ENCODE assay signal across 1 cellular context in the genomic region with DNA sequence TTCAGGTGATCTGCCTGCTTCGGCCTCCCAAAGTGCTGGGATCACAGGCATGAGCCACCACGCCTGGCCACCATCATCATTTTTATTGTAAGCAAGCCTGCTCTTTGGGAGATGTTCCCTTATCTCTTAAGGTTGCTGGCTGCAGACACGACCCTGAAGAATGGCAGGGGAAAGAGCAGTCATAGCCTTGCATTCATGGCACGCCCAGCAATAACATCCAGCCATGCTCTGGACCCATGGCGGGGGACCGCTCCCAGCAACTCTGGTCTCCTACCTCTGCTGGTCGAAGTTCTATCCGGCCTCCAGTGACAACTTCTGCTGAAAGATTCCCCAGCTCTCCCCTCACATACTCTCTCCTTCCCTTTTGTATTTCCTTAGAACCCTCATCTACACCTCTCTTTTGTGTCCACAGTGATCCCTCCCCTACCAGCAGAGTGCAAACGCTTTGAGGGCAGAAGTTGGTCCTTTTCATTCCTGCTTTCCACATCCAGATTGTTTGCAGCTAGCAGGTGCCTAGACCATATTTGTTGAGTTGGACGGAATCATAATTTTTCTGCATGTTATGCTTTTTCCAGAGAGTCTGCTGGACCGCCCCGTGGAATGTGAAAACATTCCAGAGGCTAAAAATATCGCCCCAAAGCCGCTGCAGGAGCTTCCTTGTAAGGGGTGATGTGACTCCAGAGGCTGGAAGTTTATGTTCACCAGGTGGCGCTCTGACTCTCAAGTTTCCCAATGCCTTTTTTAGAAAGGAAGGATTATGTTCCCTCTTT.
TF ChIP-seq lines count a peak whose summit lies in the region.

No MANE protein-coding gene starts in this region.

TF ChIP-seq in HepG2, 621 proteins besides CTCF, POLR2A, EP300 and RAD21 (continued from another document and continues in another):
- TF ChIP-seq, protein P1, sequence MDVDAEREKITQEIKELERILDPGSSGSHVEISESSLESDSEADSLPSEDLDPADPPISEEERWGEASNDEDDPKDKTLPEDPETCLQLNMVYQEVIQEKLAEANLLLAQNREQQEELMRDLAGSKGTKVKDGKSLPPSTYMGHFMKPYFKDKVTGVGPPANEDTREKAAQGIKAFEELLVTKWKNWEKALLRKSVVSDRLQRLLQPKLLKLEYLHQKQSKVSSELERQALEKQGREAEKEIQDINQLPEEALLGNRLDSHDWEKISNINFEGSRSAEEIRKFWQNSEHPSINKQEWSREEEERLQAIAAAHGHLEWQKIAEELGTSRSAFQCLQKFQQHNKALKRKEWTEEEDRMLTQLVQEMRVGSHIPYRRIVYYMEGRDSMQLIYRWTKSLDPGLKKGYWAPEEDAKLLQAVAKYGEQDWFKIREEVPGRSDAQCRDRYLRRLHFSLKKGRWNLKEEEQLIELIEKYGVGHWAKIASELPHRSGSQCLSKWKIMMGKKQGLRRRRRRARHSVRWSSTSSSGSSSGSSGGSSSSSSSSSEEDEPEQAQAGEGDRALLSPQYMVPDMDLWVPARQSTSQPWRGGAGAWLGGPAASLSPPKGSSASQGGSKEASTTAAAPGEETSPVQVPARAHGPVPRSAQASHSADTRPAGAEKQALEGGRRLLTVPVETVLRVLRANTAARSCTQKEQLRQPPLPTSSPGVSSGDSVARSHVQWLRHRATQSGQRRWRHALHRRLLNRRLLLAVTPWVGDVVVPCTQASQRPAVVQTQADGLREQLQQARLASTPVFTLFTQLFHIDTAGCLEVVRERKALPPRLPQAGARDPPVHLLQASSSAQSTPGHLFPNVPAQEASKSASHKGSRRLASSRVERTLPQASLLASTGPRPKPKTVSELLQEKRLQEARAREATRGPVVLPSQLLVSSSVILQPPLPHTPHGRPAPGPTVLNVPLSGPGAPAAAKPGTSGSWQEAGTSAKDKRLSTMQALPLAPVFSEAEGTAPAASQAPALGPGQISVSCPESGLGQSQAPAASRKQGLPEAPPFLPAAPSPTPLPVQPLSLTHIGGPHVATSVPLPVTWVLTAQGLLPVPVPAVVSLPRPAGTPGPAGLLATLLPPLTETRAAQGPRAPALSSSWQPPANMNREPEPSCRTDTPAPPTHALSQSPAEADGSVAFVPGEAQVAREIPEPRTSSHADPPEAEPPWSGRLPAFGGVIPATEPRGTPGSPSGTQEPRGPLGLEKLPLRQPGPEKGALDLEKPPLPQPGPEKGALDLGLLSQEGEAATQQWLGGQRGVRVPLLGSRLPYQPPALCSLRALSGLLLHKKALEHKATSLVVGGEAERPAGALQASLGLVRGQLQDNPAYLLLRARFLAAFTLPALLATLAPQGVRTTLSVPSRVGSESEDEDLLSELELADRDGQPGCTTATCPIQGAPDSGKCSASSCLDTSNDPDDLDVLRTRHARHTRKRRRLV (CRISPR knock-in tag; IDR thresholded peaks at IDR 0.05), result no peak
- TF ChIP-seq ZNF253 (CRISPR knock-in tag; IDR thresholded peaks at IDR 0.05; ENCODE audit: borderline replicate concordance), result no peak
- TF ChIP-seq, protein P2, sequence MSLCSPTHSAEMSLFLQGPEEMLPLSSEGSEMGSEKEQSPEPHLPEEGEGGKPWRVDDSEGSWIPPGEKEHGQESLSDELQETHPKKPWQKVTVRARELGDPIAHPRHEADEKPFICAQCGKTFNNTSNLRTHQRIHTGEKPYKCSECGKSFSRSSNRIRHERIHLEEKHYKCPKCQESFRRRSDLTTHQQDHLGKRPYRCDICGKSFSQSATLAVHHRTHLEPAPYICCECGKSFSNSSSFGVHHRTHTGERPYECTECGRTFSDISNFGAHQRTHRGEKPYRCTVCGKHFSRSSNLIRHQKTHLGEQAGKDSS (CRISPR knock-in tag; IDR thresholded peaks at IDR 0.05; ENCODE audit: borderline replicate concordance, low read depth), result no peak
- TF ChIP-seq NFE2L1 (CRISPR knock-in tag; IDR thresholded peaks at IDR 0.05; ENCODE audit: borderline replicate concordance), result no peak
- TF ChIP-seq, protein P3, sequence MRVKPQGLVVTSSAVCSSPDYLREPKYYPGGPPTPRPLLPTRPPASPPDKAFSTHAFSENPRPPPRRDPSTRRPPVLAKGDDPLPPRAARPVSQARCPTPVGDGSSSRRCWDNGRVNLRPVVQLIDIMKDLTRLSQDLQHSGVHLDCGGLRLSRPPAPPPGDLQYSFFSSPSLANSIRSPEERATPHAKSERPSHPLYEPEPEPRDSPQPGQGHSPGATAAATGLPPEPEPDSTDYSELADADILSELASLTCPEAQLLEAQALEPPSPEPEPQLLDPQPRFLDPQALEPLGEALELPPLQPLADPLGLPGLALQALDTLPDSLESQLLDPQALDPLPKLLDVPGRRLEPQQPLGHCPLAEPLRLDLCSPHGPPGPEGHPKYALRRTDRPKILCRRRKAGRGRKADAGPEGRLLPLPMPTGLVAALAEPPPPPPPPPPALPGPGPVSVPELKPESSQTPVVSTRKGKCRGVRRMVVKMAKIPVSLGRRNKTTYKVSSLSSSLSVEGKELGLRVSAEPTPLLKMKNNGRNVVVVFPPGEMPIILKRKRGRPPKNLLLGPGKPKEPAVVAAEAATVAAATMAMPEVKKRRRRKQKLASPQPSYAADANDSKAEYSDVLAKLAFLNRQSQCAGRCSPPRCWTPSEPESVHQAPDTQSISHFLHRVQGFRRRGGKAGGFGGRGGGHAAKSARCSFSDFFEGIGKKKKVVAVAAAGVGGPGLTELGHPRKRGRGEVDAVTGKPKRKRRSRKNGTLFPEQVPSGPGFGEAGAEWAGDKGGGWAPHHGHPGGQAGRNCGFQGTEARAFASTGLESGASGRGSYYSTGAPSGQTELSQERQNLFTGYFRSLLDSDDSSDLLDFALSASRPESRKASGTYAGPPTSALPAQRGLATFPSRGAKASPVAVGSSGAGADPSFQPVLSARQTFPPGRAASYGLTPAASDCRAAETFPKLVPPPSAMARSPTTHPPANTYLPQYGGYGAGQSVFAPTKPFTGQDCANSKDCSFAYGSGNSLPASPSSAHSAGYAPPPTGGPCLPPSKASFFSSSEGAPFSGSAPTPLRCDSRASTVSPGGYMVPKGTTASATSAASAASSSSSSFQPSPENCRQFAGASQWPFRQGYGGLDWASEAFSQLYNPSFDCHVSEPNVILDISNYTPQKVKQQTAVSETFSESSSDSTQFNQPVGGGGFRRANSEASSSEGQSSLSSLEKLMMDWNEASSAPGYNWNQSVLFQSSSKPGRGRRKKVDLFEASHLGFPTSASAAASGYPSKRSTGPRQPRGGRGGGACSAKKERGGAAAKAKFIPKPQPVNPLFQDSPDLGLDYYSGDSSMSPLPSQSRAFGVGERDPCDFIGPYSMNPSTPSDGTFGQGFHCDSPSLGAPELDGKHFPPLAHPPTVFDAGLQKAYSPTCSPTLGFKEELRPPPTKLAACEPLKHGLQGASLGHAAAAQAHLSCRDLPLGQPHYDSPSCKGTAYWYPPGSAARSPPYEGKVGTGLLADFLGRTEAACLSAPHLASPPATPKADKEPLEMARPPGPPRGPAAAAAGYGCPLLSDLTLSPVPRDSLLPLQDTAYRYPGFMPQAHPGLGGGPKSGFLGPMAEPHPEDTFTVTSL (CRISPR knock-in tag; IDR thresholded peaks at IDR 0.05; ENCODE audit: borderline replicate concordance), result no peak
- TF ChIP-seq SOX5 (CRISPR knock-in tag; IDR thresholded peaks at IDR 0.05; ENCODE audit: borderline replicate concordance), result no peak
- no peak for TF ChIP-seq ZNF75D (CRISPR knock-in tag; IDR thresholded peaks at IDR 0.05; ENCODE audit: borderline replicate concordance)
- no peak for TF ChIP-seq ZNF775 (CRISPR knock-in tag; IDR thresholded peaks at IDR 0.05; ENCODE audit: borderline replicate concordance)
- no peak for TF ChIP-seq MED1 (CRISPR knock-in tag; IDR thresholded peaks at IDR 0.05)
- no peak for TF ChIP-seq NKX3-1 (CRISPR knock-in tag; IDR thresholded peaks at IDR 0.05)
- no peak for TF ChIP-seq DR1 (CRISPR knock-in tag; IDR thresholded peaks at IDR 0.05)
- TF ChIP-seq ZNF34 (CRISPR knock-in tag; IDR thresholded peaks at IDR 0.05; ENCODE audit: borderline replicate concordance), result no peak
- no peak for TF ChIP-seq THYN1 (CRISPR knock-in tag; IDR thresholded peaks at IDR 0.05; ENCODE audit: borderline replicate concordance, low read depth)
- TF ChIP-seq, protein P4, sequence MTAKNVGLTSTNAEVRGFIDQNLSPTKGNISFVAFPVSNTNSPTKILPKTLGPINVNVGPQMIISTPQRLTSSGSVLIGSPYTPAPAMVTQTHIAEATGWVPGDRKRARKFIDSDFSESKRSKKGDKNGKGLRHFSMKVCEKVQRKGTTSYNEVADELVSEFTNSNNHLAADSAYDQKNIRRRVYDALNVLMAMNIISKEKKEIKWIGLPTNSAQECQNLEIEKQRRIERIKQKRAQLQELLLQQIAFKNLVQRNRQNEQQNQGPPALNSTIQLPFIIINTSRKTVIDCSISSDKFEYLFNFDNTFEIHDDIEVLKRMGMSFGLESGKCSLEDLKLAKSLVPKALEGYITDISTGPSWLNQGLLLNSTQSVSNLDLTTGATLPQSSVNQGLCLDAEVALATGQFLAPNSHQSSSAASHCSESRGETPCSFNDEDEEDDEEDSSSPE (CRISPR knock-in tag; IDR thresholded peaks at IDR 0.05), result no peak
- no peak for TF ChIP-seq ZNF235 (CRISPR knock-in tag; IDR thresholded peaks at IDR 0.05; ENCODE audit: borderline replicate concordance)
- TF ChIP-seq NCOA1 (CRISPR knock-in tag; IDR thresholded peaks at IDR 0.05), result no peak
- no peak for TF ChIP-seq NCOR1 (IDR thresholded peaks at IDR 0.05; ENCODE audit: borderline replicate concordance, low read length)
- TF ChIP-seq, protein P5, sequence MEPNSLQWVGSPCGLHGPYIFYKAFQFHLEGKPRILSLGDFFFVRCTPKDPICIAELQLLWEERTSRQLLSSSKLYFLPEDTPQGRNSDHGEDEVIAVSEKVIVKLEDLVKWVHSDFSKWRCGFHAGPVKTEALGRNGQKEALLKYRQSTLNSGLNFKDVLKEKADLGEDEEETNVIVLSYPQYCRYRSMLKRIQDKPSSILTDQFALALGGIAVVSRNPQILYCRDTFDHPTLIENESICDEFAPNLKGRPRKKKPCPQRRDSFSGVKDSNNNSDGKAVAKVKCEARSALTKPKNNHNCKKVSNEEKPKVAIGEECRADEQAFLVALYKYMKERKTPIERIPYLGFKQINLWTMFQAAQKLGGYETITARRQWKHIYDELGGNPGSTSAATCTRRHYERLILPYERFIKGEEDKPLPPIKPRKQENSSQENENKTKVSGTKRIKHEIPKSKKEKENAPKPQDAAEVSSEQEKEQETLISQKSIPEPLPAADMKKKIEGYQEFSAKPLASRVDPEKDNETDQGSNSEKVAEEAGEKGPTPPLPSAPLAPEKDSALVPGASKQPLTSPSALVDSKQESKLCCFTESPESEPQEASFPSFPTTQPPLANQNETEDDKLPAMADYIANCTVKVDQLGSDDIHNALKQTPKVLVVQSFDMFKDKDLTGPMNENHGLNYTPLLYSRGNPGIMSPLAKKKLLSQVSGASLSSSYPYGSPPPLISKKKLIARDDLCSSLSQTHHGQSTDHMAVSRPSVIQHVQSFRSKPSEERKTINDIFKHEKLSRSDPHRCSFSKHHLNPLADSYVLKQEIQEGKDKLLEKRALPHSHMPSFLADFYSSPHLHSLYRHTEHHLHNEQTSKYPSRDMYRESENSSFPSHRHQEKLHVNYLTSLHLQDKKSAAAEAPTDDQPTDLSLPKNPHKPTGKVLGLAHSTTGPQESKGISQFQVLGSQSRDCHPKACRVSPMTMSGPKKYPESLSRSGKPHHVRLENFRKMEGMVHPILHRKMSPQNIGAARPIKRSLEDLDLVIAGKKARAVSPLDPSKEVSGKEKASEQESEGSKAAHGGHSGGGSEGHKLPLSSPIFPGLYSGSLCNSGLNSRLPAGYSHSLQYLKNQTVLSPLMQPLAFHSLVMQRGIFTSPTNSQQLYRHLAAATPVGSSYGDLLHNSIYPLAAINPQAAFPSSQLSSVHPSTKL (CRISPR knock-in tag; IDR thresholded peaks at IDR 0.05), result no peak
- TF ChIP-seq ZBTB7A (CRISPR knock-in tag; IDR thresholded peaks at IDR 0.05), result no peak
- TF ChIP-seq, protein P6, sequence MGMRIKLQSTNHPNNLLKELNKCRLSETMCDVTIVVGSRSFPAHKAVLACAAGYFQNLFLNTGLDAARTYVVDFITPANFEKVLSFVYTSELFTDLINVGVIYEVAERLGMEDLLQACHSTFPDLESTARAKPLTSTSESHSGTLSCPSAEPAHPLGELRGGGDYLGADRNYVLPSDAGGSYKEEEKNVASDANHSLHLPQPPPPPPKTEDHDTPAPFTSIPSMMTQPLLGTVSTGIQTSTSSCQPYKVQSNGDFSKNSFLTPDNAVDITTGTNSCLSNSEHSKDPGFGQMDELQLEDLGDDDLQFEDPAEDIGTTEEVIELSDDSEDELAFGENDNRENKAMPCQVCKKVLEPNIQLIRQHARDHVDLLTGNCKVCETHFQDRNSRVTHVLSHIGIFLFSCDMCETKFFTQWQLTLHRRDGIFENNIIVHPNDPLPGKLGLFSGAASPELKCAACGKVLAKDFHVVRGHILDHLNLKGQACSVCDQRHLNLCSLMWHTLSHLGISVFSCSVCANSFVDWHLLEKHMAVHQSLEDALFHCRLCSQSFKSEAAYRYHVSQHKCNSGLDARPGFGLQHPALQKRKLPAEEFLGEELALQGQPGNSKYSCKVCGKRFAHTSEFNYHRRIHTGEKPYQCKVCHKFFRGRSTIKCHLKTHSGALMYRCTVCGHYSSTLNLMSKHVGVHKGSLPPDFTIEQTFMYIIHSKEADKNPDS (CRISPR knock-in tag; IDR thresholded peaks at IDR 0.05), result no peak
- no peak for TF ChIP-seq HNRNPUL1 (IDR thresholded peaks at IDR 0.05; ENCODE audit: low read depth, low read length)
- TF ChIP-seq ZNF343 (CRISPR knock-in tag; IDR thresholded peaks at IDR 0.05), result no peak
- no peak for TF ChIP-seq SMAD3 (CRISPR knock-in tag; IDR thresholded peaks at IDR 0.05)
- no peak for TF ChIP-seq ZNF567 (CRISPR knock-in tag; IDR thresholded peaks at IDR 0.05; ENCODE audit: borderline replicate concordance)
- TF ChIP-seq ZNF670 (CRISPR knock-in tag; IDR thresholded peaks at IDR 0.05; ENCODE audit: borderline replicate concordance), result no peak
- TF ChIP-seq, protein P7, sequence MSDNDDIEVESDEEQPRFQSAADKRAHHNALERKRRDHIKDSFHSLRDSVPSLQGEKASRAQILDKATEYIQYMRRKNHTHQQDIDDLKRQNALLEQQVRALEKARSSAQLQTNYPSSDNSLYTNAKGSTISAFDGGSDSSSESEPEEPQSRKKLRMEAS (IDR thresholded peaks at IDR 0.05), result no peak
- TF ChIP-seq, protein P8, sequence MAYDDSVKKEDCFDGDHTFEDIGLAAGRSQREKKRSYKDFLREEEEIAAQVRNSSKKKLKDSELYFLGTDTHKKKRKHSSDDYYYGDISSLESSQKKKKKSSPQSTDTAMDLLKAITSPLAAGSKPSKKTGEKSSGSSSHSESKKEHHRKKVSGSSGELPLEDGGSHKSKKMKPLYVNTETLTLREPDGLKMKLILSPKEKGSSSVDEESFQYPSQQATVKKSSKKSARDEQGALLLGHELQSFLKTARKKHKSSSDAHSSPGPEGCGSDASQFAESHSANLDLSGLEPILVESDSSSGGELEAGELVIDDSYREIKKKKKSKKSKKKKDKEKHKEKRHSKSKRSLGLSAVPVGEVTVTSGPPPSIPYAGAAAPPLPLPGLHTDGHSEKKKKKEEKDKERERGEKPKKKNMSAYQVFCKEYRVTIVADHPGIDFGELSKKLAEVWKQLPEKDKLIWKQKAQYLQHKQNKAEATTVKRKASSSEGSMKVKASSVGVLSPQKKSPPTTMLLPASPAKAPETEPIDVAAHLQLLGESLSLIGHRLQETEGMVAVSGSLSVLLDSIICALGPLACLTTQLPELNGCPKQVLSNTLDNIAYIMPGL (CRISPR knock-in tag; IDR thresholded peaks at IDR 0.05; ENCODE audit: borderline replicate concordance in 1 of 2, low read depth in 1 of 2), result no peak
- TF ChIP-seq, protein P9, sequence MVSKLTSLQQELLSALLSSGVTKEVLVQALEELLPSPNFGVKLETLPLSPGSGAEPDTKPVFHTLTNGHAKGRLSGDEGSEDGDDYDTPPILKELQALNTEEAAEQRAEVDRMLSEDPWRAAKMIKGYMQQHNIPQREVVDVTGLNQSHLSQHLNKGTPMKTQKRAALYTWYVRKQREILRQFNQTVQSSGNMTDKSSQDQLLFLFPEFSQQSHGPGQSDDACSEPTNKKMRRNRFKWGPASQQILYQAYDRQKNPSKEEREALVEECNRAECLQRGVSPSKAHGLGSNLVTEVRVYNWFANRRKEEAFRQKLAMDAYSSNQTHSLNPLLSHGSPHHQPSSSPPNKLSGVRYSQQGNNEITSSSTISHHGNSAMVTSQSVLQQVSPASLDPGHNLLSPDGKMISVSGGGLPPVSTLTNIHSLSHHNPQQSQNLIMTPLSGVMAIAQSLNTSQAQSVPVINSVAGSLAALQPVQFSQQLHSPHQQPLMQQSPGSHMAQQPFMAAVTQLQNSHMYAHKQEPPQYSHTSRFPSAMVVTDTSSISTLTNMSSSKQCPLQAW (CRISPR knock-in tag; IDR thresholded peaks at IDR 0.05), result 0 out of 2 replicates have a peak, but pooled peaks have one; percentile 21
